ENCODE assay signal across 20 cellular contexts in the genomic region with DNA sequence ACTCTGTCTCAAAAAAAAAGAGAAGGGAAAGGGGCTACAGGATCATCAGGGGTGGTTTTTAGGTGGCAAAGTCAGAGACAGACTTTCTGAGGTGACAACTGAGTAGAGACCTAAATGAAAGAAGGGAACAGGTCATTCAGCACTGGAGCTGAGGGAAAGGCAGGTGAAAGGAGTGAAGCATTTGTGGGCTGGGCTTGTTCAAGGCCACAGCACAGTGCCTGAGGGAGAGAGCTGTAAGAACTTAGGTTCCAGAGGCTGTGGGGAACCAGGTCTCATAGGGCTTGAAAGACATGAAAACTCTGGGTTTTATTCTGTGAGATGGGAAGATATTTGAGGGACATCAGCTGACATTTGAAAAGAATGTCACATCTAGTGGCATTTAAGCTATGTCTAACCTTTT. TPM values are rescaled to one million over a fixed set of nuclear protein-coding genes. Genes with fewer than 3 reads are reported as not detected.
DNase-seq lines count a peak whose midpoint lies in the region; ATAC-seq and TF ChIP-seq lines count a peak whose summit lies in the region.
"Had no signal": no experiment of that assay in that cellular context is flagged by ENCODE, and none has a peak within 500 bp of the region (broad histone marks: within the 10 kb centered on the region; RNA-seq: fewer than 3 reads in every experiment).

No MANE protein-coding gene starts in this region.

- H3K27ac Mint-ChIP-seq in natural killer cell (peak overlapping the region; percentile 28 to 59), T-helper 17 cell (peak overlapping the region; percentile 65), endodermal cell (peak overlapping the region; percentile 42)
- no peak overlapping the region for H3K27ac Mint-ChIP-seq in natural killer cell treated with Interleukin-12 subunit alpha and Interleukin-12 subunit beta and Interleukin-15 and Interleukin-18, amount 100 ng/mL, for 72 hours

- H3K36me3 Mint-ChIP-seq in natural killer cell (peaks cover 12% of the 10 kb centered on the region), T-helper 17 cell (ENCODE audit: low read depth) (peaks cover 3% of the 10 kb centered on the region), endodermal cell (ENCODE audit: low read depth) (peaks cover 45% of the 10 kb centered on the region)
- peaks cover 11% of the 10 kb centered on the region for H3K36me3 Mint-ChIP-seq in natural killer cell treated with Interleukin-12 subunit alpha and Interleukin-12 subunit beta and Interleukin-15 and Interleukin-18, amount 100 ng/mL, for 72 hours

- H3K9me3 Mint-ChIP-seq in natural killer cell (no peaks in the 10 kb centered on the region), endodermal cell (no peaks in the 10 kb centered on the region)
- H3K9me3 Mint-ChIP-seq in natural killer cell treated with Interleukin-12 subunit alpha and Interleukin-12 subunit beta and Interleukin-15 and Interleukin-18, amount 100 ng/mL, for 72 hours = no peaks in the 10 kb centered on the region
- H3K9me3 Mint-ChIP-seq: CD8-positive, alpha-beta memory T cell had no signal

- H3K9me3 ChIP-seq in T-helper 17 cell (ENCODE audit: control insufficient read depth, low read length, poor library complexity, severe bottlenecking) (no peaks in the 10 kb centered on the region), endodermal cell (ENCODE audit: control insufficient read depth, low read length) (no peaks in the 10 kb centered on the region)

- H3K27me3 Mint-ChIP-seq in natural killer cell (ENCODE audit: low read depth in 2 of 2) (no peaks in the 10 kb centered on the region), T-helper 17 cell (no peaks in the 10 kb centered on the region), endodermal cell (ENCODE audit: insufficient read depth) (no peaks in the 10 kb centered on the region)
- H3K27me3 Mint-ChIP-seq in natural killer cell treated with Interleukin-12 subunit alpha and Interleukin-12 subunit beta and Interleukin-15 and Interleukin-18, amount 100 ng/mL, for 72 hours = no peaks in the 10 kb centered on the region
- H3K27me3 Mint-ChIP-seq: CD8-positive, alpha-beta memory T cell had no signal

- H3K4me1 Mint-ChIP-seq in natural killer cell = peaks cover 5 to 11% of the 10 kb centered on the region in 2 donors
- peaks cover 0 to 5% of the 10 kb centered on the region in 2 donors for H3K4me1 Mint-ChIP-seq in natural killer cell treated with Interleukin-12 subunit alpha and Interleukin-12 subunit beta and Interleukin-15 and Interleukin-18, amount 100 ng/mL, for 72 hours (ENCODE audit: low read depth in 2 of 2)
- peaks cover 18% of the 10 kb centered on the region for H3K4me1 Mint-ChIP-seq in T-helper 17 cell
- no peaks in the 10 kb centered on the region for H3K4me1 Mint-ChIP-seq in endodermal cell

- H3K27ac ChIP-seq in endodermal cell (ENCODE audit: low read depth, low read length) = no peak overlapping the region

- ATAC-seq in natural killer cell (no peak), T-helper 17 cell (no peak), GM21447 (IDR thresholded peaks at IDR 0.05; ENCODE audit: unreplicated experiment) (no peak)
- no peak for ATAC-seq in natural killer cell treated with Interleukin-12 subunit alpha and Interleukin-12 subunit beta and Interleukin-15 and Interleukin-18, amount 100 ng/mL, for 72 hours
- ATAC-seq: GM12878, K562 had no signal

- intact Hi-C loops in natural killer cell (cut with micrococcal nuclease) = no loop called here

- no peak overlapping the region for H3K4me3 Mint-ChIP-seq in natural killer cell
- no peak overlapping the region for H3K4me3 Mint-ChIP-seq in natural killer cell treated with Interleukin-12 subunit alpha and Interleukin-12 subunit beta and Interleukin-15 and Interleukin-18, amount 100 ng/mL, for 72 hours
- no peak overlapping the region for H3K4me3 Mint-ChIP-seq in T-helper 17 cell
- no peak overlapping the region for H3K4me3 Mint-ChIP-seq in endodermal cell
- H3K4me3 Mint-ChIP-seq: CD8-positive, alpha-beta memory T cell had no signal

- H3K9ac ChIP-seq in endodermal cell (ENCODE audit: extremely low read depth, low read length, poor library complexity, severe bottlenecking) = no peak overlapping the region

- H3K36me3 ChIP-seq in endodermal cell (ENCODE audit: control insufficient read depth, insufficient read depth, low read length) = peaks cover 37% of the 10 kb centered on the region

- no peak overlapping the region for H3K4me3 ChIP-seq in endodermal cell (ENCODE audit: low read length)
- H3K4me3 ChIP-seq: GM12878, K562 had no signal

- no peaks in the 10 kb centered on the region for H3K27me3 ChIP-seq in endodermal cell (ENCODE audit: control insufficient read depth, insufficient read depth, low read length, poor library complexity, severe bottlenecking)

- no peaks in the 10 kb centered on the region for H3K4me1 ChIP-seq in endodermal cell (ENCODE audit: control insufficient read depth, insufficient read depth, low read length)

- no peak for DNase-seq in natural killer cell
- DNase-seq in natural killer cell treated with Interleukin-12 subunit alpha and Interleukin-12 subunit beta and Interleukin-15 and Interleukin-18, amount 100 ng/mL, for 72 hours (ENCODE audit: low spot score) = no peak
- DNase-seq in T-helper 17 cell = no peak
- no peak for DNase-seq in endodermal cell
- DNase-seq in NCI-H69 (lab: John Stamatoyannopoulos, UW) = no peak
- DNase-seq in NCI-H2227 (lab: John Stamatoyannopoulos, UW; ENCODE audit: unreplicated experiment) = no peak
- DNase-seq: ACHN; AML-193; CD8-positive, alpha-beta memory T cell; DND-41; GOT3; NCI-H1417; NCI-H1930; NCI-H446 treated with DMSO at 0.1 percent for 48 hours; NCI-H748 treated with DMSO at 0.1 percent for 48 hours; RPMI8226; SIG-M5 had no signal

- TF ChIP-seq CTCF in natural killer cell (IDR thresholded peaks at IDR 0.05) (no peak), endodermal cell (conservative IDR thresholded peaks at IDR 0.05) (no peak)

RNA-seq across cellular contexts. Expression of a gene that starts 20.8 kb away (rescaled TPM):
- total RNA-seq in natural killer cell (10 to 100 TPM; 16.4 to 22.7 (median 21.0) TPM), T-helper 17 cell (10 to 100 TPM; 15.2 to 18.2 TPM), endodermal cell (10 to 100 TPM; 17.1 to 28.2 TPM)
- 10 to 100 TPM; 19.8 to 26.1 TPM for total RNA-seq in natural killer cell treated with Interleukin-12 subunit alpha and Interleukin-12 subunit beta and Interleukin-15 and Interleukin-18, amount 100 ng/mL, for 72 hours
- 19.6 TPM for polyA plus RNA-seq in endodermal cell (2013, experiment 1 of 2)
- 18.5 TPM for polyA plus RNA-seq in endodermal cell (2013, experiment 2 of 2)

Comparison
In these comparisons a context has a peak if more than half of its experiments do, and no peak if none do; other contexts are left out.
1. H3K27ac Mint-ChIP-seq: peak in natural killer cell (2 of 2), T-helper 17 cell (single experiment) and endodermal cell (single experiment); none in natural killer cell treated with Interleukin-12 subunit alpha and Interleukin-12 subunit beta and Interleukin-15 and Interleukin-18, amount 100 ng/mL, for 72 hours (0 of 2).